24 cellular contexts compared by ENCODE assay signal in the genomic region with DNA sequence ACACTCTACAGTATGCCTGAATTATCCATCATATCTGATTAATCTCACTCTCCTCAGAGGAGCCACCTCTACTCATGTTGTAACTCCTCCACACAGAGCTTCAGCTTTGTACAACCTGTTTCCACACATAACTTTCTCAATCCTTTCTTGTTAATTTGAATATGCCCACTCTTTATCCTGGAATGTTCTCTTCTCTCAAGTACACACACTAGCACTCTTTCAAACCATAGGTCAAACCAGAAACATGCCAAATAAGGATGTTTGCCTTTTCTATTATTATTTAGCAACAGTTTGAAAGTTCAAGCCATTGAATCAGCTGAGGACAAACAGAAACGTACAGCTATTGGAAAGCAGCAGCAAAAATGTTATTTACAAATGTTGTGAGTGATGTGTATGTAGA.
DNase-seq lines count a peak whose midpoint lies in the region; ATAC-seq, FAIRE-seq and TF ChIP-seq lines count a peak whose summit lies in the region.
"Had no signal": no experiment of that assay in that cellular context is flagged by ENCODE, and none has a peak within 500 bp of the region (broad histone marks: within the 10 kb centered on the region; RNA-seq: fewer than 3 reads in every experiment).

No MANE protein-coding gene starts in this region.

- H3K14ac ChIP-seq in H1 (ENCODE audit: insufficient read length), result no peak overlapping the region

- WGBS in H1 (ENCODE audit: extremely low coverage in 1 of 2, insufficient coverage in 1 of 2, insufficient read length in 1 of 2, insufficient replicate concordance in 2 of 2, low coverage in 1 of 2, low lambda C conversion rate in 2 of 2, missing lambda C conversion rate in 1 of 2), 2 experiments, result 86% methylated on average over 1 of the region's 1 CpG; no CpG with 5 or more reads in 1 of the 2 experiments
- 42% methylated on average over 1 of the region's 1 CpG for WGBS in liver

- H2BK15ac ChIP-seq in H1 (ENCODE audit: low read length), result no peak overlapping the region

- H3K79me2 ChIP-seq in H1 (ENCODE audit: control insufficient read depth in 1 of 2, insufficient read depth in 2 of 2, low read length in 2 of 2), result no peaks in the 10 kb centered on the region

- H3K36me3 Mint-ChIP-seq in HFFc6 (ENCODE audit: low read depth), result peaks cover 16% of the 10 kb centered on the region

- no peak overlapping the region for H2BK20ac ChIP-seq in H1 (ENCODE audit: low read length)

- TF ChIP-seq EP300 in H1 (IDR thresholded peaks at IDR 0.05; ENCODE audit: borderline replicate concordance in 1 of 2, low read depth in 2 of 2, low read length in 2 of 2), result no peak

- no peaks in the 10 kb centered on the region for H4K20me1 ChIP-seq in H1 (replicated peaks in 1 of 2; ENCODE audit: control insufficient read depth in 1 of 2, insufficient read depth in 2 of 2, low read length in 2 of 2)

- H3K56ac ChIP-seq in H1 (replicated peaks; ENCODE audit: insufficient read length, low read depth, low read length), result no peak overlapping the region

- H2BK120ac ChIP-seq in H1 (replicated peaks; ENCODE audit: low read depth, low read length), result no peak overlapping the region

- peak; percentile 13 for FAIRE-seq in H1 (lab: Jason Lieb, UNC)
- no peak for FAIRE-seq in H54 (lab: Jason Lieb, UNC)
- FAIRE-seq: G401.6 had no signal

- H3K27me3 Mint-ChIP-seq in HFFc6 (ENCODE audit: insufficient read depth), result no peaks in the 10 kb centered on the region
- H3K27me3 Mint-ChIP-seq: type B pancreatic cell had no signal

- H4K8ac ChIP-seq in H1 (ENCODE audit: extremely low read depth, insufficient read depth, low read length), result no peak overlapping the region

- no peak overlapping the region for H3K4me3 Mint-ChIP-seq in HFFc6
- H3K4me3 Mint-ChIP-seq: GM23338; naive B cell; T-helper 2 cell treated with Interferon-gamma antibody and Interleukin-4, amounts not matched to agents 5 μg/mL and 100 μg/mL, for 36 hours; type B pancreatic cell had no signal

- H3K27ac ChIP-seq in H1 (ENCODE audit: low read depth, low read length), result no peak overlapping the region
- no peak overlapping the region for H3K27ac ChIP-seq in liver (ENCODE audit: low read depth in 1 of 2, low read length in 2 of 2)
- H3K27ac ChIP-seq in colonic mucosa, result no peak overlapping the region
- H3K27ac ChIP-seq: ascending aorta, dorsolateral prefrontal cortex, psoas muscle had no signal

- H3K4me1 ChIP-seq in H1 (replicated peaks in 1 of 4; ENCODE audit: control insufficient read depth in 3 of 4, insufficient read depth in 4 of 4, low read length in 3 of 4) (no peaks in the 10 kb centered on the region; a peak in 1 of 7 replicates), liver (ENCODE audit: control insufficient read depth in 4 of 4, insufficient read depth in 4 of 4, low read length in 3 of 4) (peaks cover 0 to 4% (median 0%) of the 10 kb centered on the region in 4 donors), colonic mucosa (no peaks in the 10 kb centered on the region)
- H3K4me1 ChIP-seq: ascending aorta, psoas muscle had no signal

- no peak overlapping the region for H3K27ac Mint-ChIP-seq in HFFc6
- H3K27ac Mint-ChIP-seq: GM23338; naive B cell; T-helper 2 cell treated with Interferon-gamma antibody and Interleukin-4, amounts not matched to agents 5 μg/mL and 100 μg/mL, for 36 hours; type B pancreatic cell had no signal

- no peak for TF ChIP-seq POLR2A in H1 (IDR thresholded peaks at IDR 0.05; ENCODE audit: control extremely low read depth in 1 of 2, low read depth in 2 of 2, low read length in 2 of 2)
- no peak for TF ChIP-seq POLR2A in H54 (IDR thresholded peaks at IDR 0.05; ENCODE audit: low read depth, low read length)

- no peak overlapping the region for H2BK5ac ChIP-seq in H1 (ENCODE audit: low read depth, low read length)

- no peak overlapping the region for H3K23ac ChIP-seq in H1 (ENCODE audit: insufficient read length)

- H3K36me3 ChIP-seq in H1 (ENCODE audit: control insufficient read depth in 2 of 4, insufficient read depth in 4 of 4, low read length in 3 of 4) (0 out of 8 replicates have a peak, but pooled peaks cover 0 to 3% (median 0%) of the 10 kb centered on the region in 4 experiments), liver (ENCODE audit: control insufficient read depth in 4 of 4, insufficient read depth in 3 of 4, low read depth in 1 of 4, low read length in 3 of 4) (no peaks in the 10 kb centered on the region), colonic mucosa (no peaks in the 10 kb centered on the region)
- H3K36me3 ChIP-seq: ascending aorta had no signal

- peak; percentile 29 for DNase-seq in AG08395 (ENCODE audit: low spot score)
- DNase-seq in HFFc6, result peak; percentile 45
- DNase-seq in H1 (ENCODE audit: low read depth in 1 of 2, low spot score in 2 of 2), result no peak
- no peak for DNase-seq in cardiac septum (ENCODE audit: low spot score)
- no peak for DNase-seq in H54 (ENCODE audit: insufficient read length, low spot score)
- no peak for DNase-seq in colonic mucosa
- DNase-seq: activated CD4-positive, alpha-beta T cell treated with anti-CD3 and anti-CD28 coated beads for 1 hour; activated gamma-delta T cell; dorsolateral prefrontal cortex; Karpas-422; left colon; naive B cell; NCI-H146; NCI-H345; psoas muscle; SHP77; stimulated activated naive CD4-positive, alpha-beta T cell treated with Interleukin-2 at 50 U/mL for 16 hours had no signal

- no peak overlapping the region for H2AK5ac ChIP-seq in H1 (ENCODE audit: low read depth, low read length)

- H3K9ac ChIP-seq in H1 (replicated peaks in 1 of 4; ENCODE audit: extremely low read depth in 1 of 4, low read depth in 3 of 4, low read length in 3 of 4) (no peak overlapping the region), liver (ENCODE audit: low read depth in 1 of 2, low read length in 2 of 2) (no peak overlapping the region), colonic mucosa (ENCODE audit: low read depth in 2 of 2, low read length in 2 of 2) (no peak overlapping the region)

- H3K27me3 ChIP-seq in H1 (replicated peaks in 1 of 4; ENCODE audit: control insufficient read depth in 3 of 4, extremely low read depth in 1 of 4, insufficient read depth in 3 of 4, low read length in 3 of 4) (no peaks in the 10 kb centered on the region), liver (ENCODE audit: control insufficient read depth in 4 of 4, insufficient read depth in 4 of 4, low read length in 3 of 4) (no peaks in the 10 kb centered on the region), colonic mucosa (no peaks in the 10 kb centered on the region)
- H3K27me3 ChIP-seq: ascending aorta, dorsolateral prefrontal cortex had no signal

- no peak overlapping the region for H3K4ac ChIP-seq in H1 (replicated peaks; ENCODE audit: insufficient read length, low read depth, low read length)

- H4K5ac ChIP-seq in H1 (ENCODE audit: insufficient read length, low read depth, low read length), result no peak overlapping the region

- no peak overlapping the region for H3K4me2 ChIP-seq in H1 (ENCODE audit: insufficient read depth in 1 of 2, low read depth in 2 of 2, low read length in 2 of 2)
- H3K4me2 ChIP-seq: GM23338 had no signal

- no peaks in the 10 kb centered on the region for H3K79me1 ChIP-seq in H1 (ENCODE audit: low read depth, low read length)

- H3K4me1 Mint-ChIP-seq in HFFc6 (ENCODE audit: low read depth), result peaks cover 16% of the 10 kb centered on the region

- POLR2A ChIA-PET in H1 (lab: Charles Lee; ENCODE audit: partially characterized antibody), result no interaction called here

- ATAC-seq in HG02840 (IDR thresholded peaks at IDR 0.05; ENCODE audit: low FRiP score, unreplicated experiment), result no peak
- ATAC-seq: GM23338, left colon, psoas muscle had no signal

- peaks cover 12% of the 10 kb centered on the region for H3K9me3 Mint-ChIP-seq in HFFc6
- H3K9me3 Mint-ChIP-seq: T-helper 2 cell treated with Interferon-gamma antibody and Interleukin-4, amounts not matched to agents 5 μg/mL and 100 μg/mL, for 36 hours had no signal

- CTCF ChIA-PET in H1 (lab: Charles Lee; ENCODE audit: partially characterized antibody), result interaction anchor here (0.7 to 1.6 kb wide), 4 partner anchors 10 to 52 kb away, joined by 3 to 7 read pairs (median 4); no protein-coding TSS in a partner anchor

- H3K9me3 ChIP-seq in H1 (ENCODE audit: insufficient read depth in 2 of 2, low read depth in 1 of 2, low read length in 1 of 2) (peaks cover 13 to 17% of the 10 kb centered on the region in 2 experiments), liver (ENCODE audit: control insufficient read depth in 4 of 4, low read length in 3 of 4) (no peaks in the 10 kb centered on the region), colonic mucosa (no peaks in the 10 kb centered on the region)
- H3K9me3 ChIP-seq: ascending aorta, psoas muscle had no signal

- no peak overlapping the region for H2BK12ac ChIP-seq in H1 (ENCODE audit: low read depth, low read length)

- TF ChIP-seq RAD21 in H1 (IDR thresholded peaks at IDR 0.05 in 1 of 2, conservative IDR thresholded peaks at IDR 0.05 in 1 of 2; ENCODE audit: low read depth in 2 of 2, low read length in 2 of 2) (no peak), liver (IDR thresholded peaks at IDR 0.05) (no peak)

- intact Hi-C loops in cardiac septum (cut with DNase I) (no loop called here), colonic mucosa (cut with DNase I) (no loop called here)

- no peak for TF ChIP-seq CTCF in HFFc6 (IDR thresholded peaks at IDR 0.05)
- TF ChIP-seq CTCF in H1 (IDR thresholded peaks at IDR 0.05; ENCODE audit: control extremely low read depth in 1 of 3, insufficient read depth in 1 of 3, low read depth in 1 of 3, low read length in 3 of 3), result no peak
- no peak for TF ChIP-seq CTCF in liver (IDR thresholded peaks at IDR 0.05; ENCODE audit: low read depth, low read length, missing input control)
- no peak for TF ChIP-seq CTCF in colonic mucosa (IDR thresholded peaks at IDR 0.05)

- H4K91ac ChIP-seq in H1 (replicated peaks; ENCODE audit: insufficient read length, low read length), result no peak overlapping the region

- H3K4me3 ChIP-seq in H1 (ENCODE audit: extremely low read depth in 1 of 4, insufficient read depth in 2 of 4, low read depth in 3 of 4, low read length in 4 of 4) (no peak overlapping the region), liver (ENCODE audit: low read depth in 1 of 3, low read length in 3 of 3) (no peak overlapping the region), colonic mucosa (no peak overlapping the region)
- H3K4me3 ChIP-seq: ascending aorta, dorsolateral prefrontal cortex, GM23338, psoas muscle had no signal

- H3K23me2 ChIP-seq in H1 (ENCODE audit: low read depth, low read length), result no peaks in the 10 kb centered on the region

- H2AFZ ChIP-seq in H1 (ENCODE audit: low read length), result no peak overlapping the region
- H2AFZ ChIP-seq: GM23338 had no signal

- H3K18ac ChIP-seq in H1 (ENCODE audit: extremely low read depth, low read length), result no peak overlapping the region

TF ChIP-seq in H1, 55 proteins besides CTCF, POLR2A, EP300 and RAD21 (continues in another document):
- TF ChIP-seq BRCA1 (IDR thresholded peaks at IDR 0.05; ENCODE audit: low read depth, low read length) (no peak), CTBP2 (IDR thresholded peaks at IDR 0.05; ENCODE audit: borderline replicate concordance, insufficient read depth, insufficient read length, low read length) (no peak)

TF ChIP-seq in liver, 16 proteins besides CTCF, POLR2A, EP300 and RAD21 (continues in another document):
- peak; percentile 64 to 66 for TF ChIP-seq RXRA (IDR thresholded peaks at IDR 0.05)
- TF ChIP-seq SP1 (IDR thresholded peaks at IDR 0.05), result peak; percentile 58
- peak; percentile 37 to 51 for TF ChIP-seq HNF4A (conservative IDR thresholded peaks at IDR 0.05)
- TF ChIP-seq FOXA2 (IDR thresholded peaks at IDR 0.05), result peak; percentile 24

Comparison
In these comparisons a context has a peak if more than half of its experiments do, and no peak if none do; other contexts are left out.
1. DNase-seq: peak in AG08395 (single experiment) and HFFc6 (single experiment); none in H1 (0 of 2), cardiac septum (single experiment), H54 (single experiment) and colonic mucosa (single experiment).